8 cellular contexts compared by ENCODE assay signal in genomic region chr7:99112097-99112496, GRCh38. TPM values are rescaled to one million over a fixed set of nuclear protein-coding genes. Genes with fewer than 3 reads are reported as not detected.
DNase-seq lines count a peak whose midpoint lies in the region; ATAC-seq and TF ChIP-seq lines count a peak whose summit lies in the region.

No MANE protein-coding gene starts in this region.

- H3K9me3 Mint-ChIP-seq in glutamatergic neuron (ENCODE audit: unreplicated experiment) (peaks cover 12% of the 10 kb centered on the region), CD14-positive monocyte (peaks cover 0 to 4% (median 0%) of the 10 kb centered on the region in 7 donors)

- DNase-seq in A172 (ENCODE audit: low spot score) (peak; percentile 23), epithelial cell of esophagus (ENCODE audit: low read depth) (peak; percentile 29), glutamatergic neuron (no peak), activated gamma-delta T cell (lab: John Stamatoyannopoulos, UW) (no peak), CD14-positive monocyte (ENCODE audit: low spot score) (no peak)
- DNase-seq in activated CD4-positive, alpha-beta T cell treated with anti-CD3 and anti-CD28 coated beads for 1 hour: no peak

- intact Hi-C loops in CD14-positive monocyte (cut with micrococcal nuclease): loop anchor here in 1 of 2 donors (10.0 kb wide), 1 partner anchor 53 kb away; no protein-coding TSS in a partner anchor

- ATAC-seq in GM19351 (IDR thresholded peaks at IDR 0.05; ENCODE audit: unreplicated experiment): peak; percentile 93
- peak; percentile 82 for ATAC-seq in HG03354 (IDR thresholded peaks at IDR 0.05; ENCODE audit: poor library complexity, severe bottlenecking, unreplicated experiment)

- no peak overlapping the region for H3K27ac Mint-ChIP-seq in glutamatergic neuron (ENCODE audit: unreplicated experiment)
- no peak overlapping the region for H3K27ac Mint-ChIP-seq in CD14-positive monocyte

- H3K36me3 Mint-ChIP-seq in glutamatergic neuron (ENCODE audit: unreplicated experiment) (peaks cover 19% of the 10 kb centered on the region), CD14-positive monocyte (peaks cover 13 to 15% of the 10 kb centered on the region in 2 donors)

- peaks cover 13% of the 10 kb centered on the region for H3K4me1 Mint-ChIP-seq in glutamatergic neuron (ENCODE audit: low read depth, unreplicated experiment)
- peaks cover 51% of the 10 kb centered on the region for H3K4me1 Mint-ChIP-seq in CD14-positive monocyte

- TF ChIP-seq CTCF in epithelial cell of esophagus (IDR thresholded peaks at IDR 0.05; ENCODE audit: insufficient read depth, low read depth, low read length, missing control alignments) (no peak), glutamatergic neuron (IDR thresholded peaks at IDR 0.05; ENCODE audit: partially characterized antibody, unreplicated experiment) (no peak), CD14-positive monocyte (IDR thresholded peaks at IDR 0.05) (no peak)

- H3K4me3 ChIP-seq in epithelial cell of esophagus (ENCODE audit: low read length): no peak overlapping the region

- H3K4me3 Mint-ChIP-seq in glutamatergic neuron (ENCODE audit: unreplicated experiment): no peak overlapping the region
- H3K4me3 Mint-ChIP-seq in CD14-positive monocyte: no peak overlapping the region

- no peaks in the 10 kb centered on the region for H3K27me3 Mint-ChIP-seq in glutamatergic neuron (ENCODE audit: unreplicated experiment)
- H3K27me3 Mint-ChIP-seq in CD14-positive monocyte (ENCODE audit: low read depth in 3 of 3): no peaks in the 10 kb centered on the region

RNA-seq across cellular contexts. Expression of gene SMURF1, which starts 31.8 kb away (rescaled TPM):
- total RNA-seq in A172 (2014; rRNA removed; shearing (Covaris generic)): 19.7 and 20.0 TPM in 2 replicates
- 23.1 TPM for total RNA-seq in glutamatergic neuron (ENCODE audit: unreplicated experiment)
- polyA plus RNA-seq in CD14-positive monocyte: 1 to 10 TPM in 1 of 2 donors, under 1 TPM in 1; 0.48 to 1.6 TPM

Comparison
In these comparisons a context has a peak if more than half of its experiments do, and no peak if none do; other contexts are left out.
1. DNase-seq: peak in A172 (single experiment) and epithelial cell of esophagus (single experiment); none in glutamatergic neuron (single experiment), activated gamma-delta T cell (single experiment), activated CD4-positive, alpha-beta T cell treated with anti-CD3 and anti-CD28 coated beads for 1 hour (single experiment) and CD14-positive monocyte (single experiment).